30 cellular contexts compared by ENCODE assay signal in genomic region chr2:177726853-177727465, GRCh38.
"Had no signal": no experiment of that assay in that cellular context is flagged by ENCODE, and none has a peak within 500 bp of the region (broad histone marks: within the 10 kb centered on the region; RNA-seq: fewer than 3 reads in every experiment).

No MANE protein-coding gene starts in this region.

- H3K27ac Mint-ChIP-seq: activated B cell treated with CpG ODN at 0.5 μM for 24 hours; activated CD4-positive, alpha-beta memory T cell treated with anti-CD3 and anti-CD28 coated beads for 36 hours; activated naive CD4-positive, alpha-beta T cell treated with anti-CD3 and anti-CD28 coated beads for 36 hours; activated naive CD4-positive, alpha-beta T cell treated with anti-CD3 and anti-CD28 coated beads, Interleukin-2, amount 50 U/mL, for 72 hours; activated T-helper 1 cell treated with anti-CD3 and anti-CD28 coated beads, Interleukin-12 subunit alpha, Interleukin-12 subunit beta, Interleukin-2, Interleukin-4 antibody, amounts not matched to agents 30 ng/mL and 10 ng/mL and 1 ng/mL, durations not matched to agents 14 hours and 24 hours and 36 hours; T-cell had no signal

- H3K36me3 ChIP-seq: adrenal gland had no signal

- H3K9me3 Mint-ChIP-seq: activated B cell treated with CpG ODN at 0.5 μM for 24 hours; activated CD4-positive, alpha-beta memory T cell treated with anti-CD3 and anti-CD28 coated beads for 36 hours; activated naive CD4-positive, alpha-beta T cell treated with anti-CD3 and anti-CD28 coated beads for 36 hours; activated naive CD4-positive, alpha-beta T cell treated with anti-CD3 and anti-CD28 coated beads, Interleukin-2, amount 50 U/mL, for 72 hours; activated T-cell treated with anti-CD3 and anti-CD28 coated beads, Interleukin-2, amount 50 U/mL, for 4 hours; activated T-helper 1 cell treated with anti-CD3 and anti-CD28 coated beads, Interleukin-12 subunit alpha, Interleukin-12 subunit beta, Interleukin-2, Interleukin-4 antibody, amounts not matched to agents 30 ng/mL and 10 ng/mL and 1 ng/mL, durations not matched to agents 14 hours and 24 hours and 36 hours; brain; T-cell had no signal

- H3K4me3 Mint-ChIP-seq: activated B cell treated with CpG ODN at 0.5 μM for 24 hours; activated CD4-positive, alpha-beta memory T cell treated with anti-CD3 and anti-CD28 coated beads for 36 hours; activated naive CD4-positive, alpha-beta T cell treated with anti-CD3 and anti-CD28 coated beads for 36 hours; activated T-cell treated with anti-CD3 and anti-CD28 coated beads, Interleukin-2, amount 50 U/mL, for 4 hours; activated T-helper 1 cell treated with anti-CD3 and anti-CD28 coated beads, Interleukin-12 subunit alpha, Interleukin-12 subunit beta, Interleukin-2, Interleukin-4 antibody, amounts not matched to agents 30 ng/mL and 10 ng/mL and 1 ng/mL, durations not matched to agents 14 hours and 24 hours and 36 hours; T-cell had no signal

- H3K9ac ChIP-seq: KMS-11 had no signal

- ATAC-seq: activated naive CD4-positive, alpha-beta T cell treated with anti-CD3 and anti-CD28 coated beads, Interleukin-2, amount 50 U/mL, for 72 hours; activated T-cell treated with anti-CD3 and anti-CD28 coated beads, Interleukin-2, amount 50 U/mL, for 4 hours; Panc1; SK-N-SH treated with all-trans-retinoic acid at 6 μM for 48 hours; T-cell had no signal

- DNase-seq: activated B cell treated with CpG ODN at 0.5 μM for 24 hours; activated CD4-positive, alpha-beta memory T cell treated with anti-CD3 and anti-CD28 coated beads for 36 hours; activated CD4-positive, alpha-beta T cell treated with anti-CD3 and anti-CD28 coated beads for 4 hours; activated CD4-positive, alpha-beta T cell treated with anti-CD3 and anti-CD28 coated beads, Interleukin-2, amount 50 U/mL, for 1 hour; activated CD4-positive, CD25-positive, alpha-beta regulatory T cell treated with anti-CD3 and anti-CD28 coated beads, Interleukin-2, amount 50 U/mL, for 72 hours; activated CD8-positive, alpha-beta memory T cell treated with anti-CD3 and anti-CD28 coated beads, Interleukin-2, amount 50 U/mL, for 4 hours; activated gamma-delta T cell treated with Interleukin-2 at 50 U/mL for 16 hours; activated naive CD4-positive, alpha-beta T cell treated with anti-CD3 and anti-CD28 coated beads for 36 hours; activated T-cell treated with anti-CD3 and anti-CD28 coated beads for 4 hours; activated T-cell treated with anti-CD3 and anti-CD28 coated beads, Interleukin-2, amount 50 U/mL, for 4 hours; adrenal gland; MM.1S; MV-4-11; NCI-H1092; NCI-H1436 treated with DMSO at 0.1 percent for 48 hours; NCI-H1694 treated with DMSO at 0.1 percent for 48 hours; NCI-H2029; NCI-H345; NCI-H524 treated with DMSO at 0.1 percent for 48 hours; SIG-M5; T-cell; T-helper 2 cell; T-helper 9 cell had no signal

- H3K4me2 ChIP-seq: KMS-11 had no signal

- H3K27me3 ChIP-seq: adrenal gland had no signal

- H3K27ac ChIP-seq: KMS-11, VCaP had no signal

- H3K4me1 Mint-ChIP-seq: activated B cell treated with CpG ODN at 0.5 μM for 24 hours, T-cell had no signal

- H3K4me3 ChIP-seq: adrenal gland had no signal

- H3K36me3 Mint-ChIP-seq: activated CD4-positive, alpha-beta memory T cell treated with anti-CD3 and anti-CD28 coated beads for 36 hours; activated naive CD4-positive, alpha-beta T cell treated with anti-CD3 and anti-CD28 coated beads, Interleukin-2, amount 50 U/mL, for 72 hours; brain; T-cell had no signal
